Comparison of ENCODE assay signal across 27 cellular contexts in the genomic region with DNA sequence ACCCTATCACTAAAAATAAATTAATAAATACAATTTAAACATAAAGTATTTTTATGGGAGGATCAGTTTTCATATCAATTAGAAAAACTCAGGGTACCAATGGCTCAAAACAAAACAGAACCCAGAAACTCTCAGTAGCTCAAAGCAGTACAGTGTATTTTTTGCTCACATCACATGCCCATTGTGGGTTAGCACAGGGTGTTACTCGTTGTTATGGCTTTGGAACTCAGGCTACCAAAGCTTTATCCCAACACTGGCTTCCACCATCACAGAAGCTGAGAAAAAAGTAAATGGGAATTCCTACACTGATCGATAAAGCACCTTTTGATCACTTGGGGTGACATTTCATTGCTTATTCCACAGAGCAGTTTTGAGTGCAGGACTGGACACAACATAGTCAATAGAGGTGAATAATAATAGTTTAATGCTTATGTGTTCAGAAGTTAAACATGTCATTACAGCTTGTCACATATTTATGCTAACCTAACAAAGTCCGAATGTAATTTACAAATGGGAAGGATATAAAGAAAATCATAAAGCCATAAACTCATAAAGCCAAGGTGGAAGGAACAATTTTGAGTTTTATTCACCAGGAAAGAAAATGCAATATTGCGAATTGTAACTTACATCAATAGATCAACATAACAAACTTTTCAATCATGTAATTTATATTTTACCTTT.
"Had no signal": no experiment of that assay in that cellular context is flagged by ENCODE, and none has a peak within 500 bp of the region (broad histone marks: within the 10 kb centered on the region; RNA-seq: fewer than 3 reads in every experiment).

No MANE protein-coding gene starts in this region.

- H3K4me3 ChIP-seq: colonic mucosa, coronary artery, dorsolateral prefrontal cortex, esophagus muscularis mucosa, esophagus squamous epithelium, gastrocnemius medialis, gastroesophageal sphincter had no signal

- H3K27ac Mint-ChIP-seq: dendritic cell treated with granulocyte-macrophage colony-stimulating factor and Interleukin-4, amounts not matched to agents 40 ng/mL and 50 ng/mL, for 4 days; effector memory CD8-positive, alpha-beta T cell; endodermal cell had no signal

- H3K27me3 ChIP-seq: colonic mucosa, dorsolateral prefrontal cortex, esophagus muscularis mucosa, esophagus squamous epithelium, foreskin keratinocyte, gastrocnemius medialis, gastroesophageal sphincter had no signal

- H3K9me3 ChIP-seq: colonic mucosa, esophagus muscularis mucosa, esophagus squamous epithelium, gastrocnemius medialis, gastroesophageal sphincter had no signal

- H3K4me3 Mint-ChIP-seq: dendritic cell treated with granulocyte-macrophage colony-stimulating factor and Interleukin-4, amounts not matched to agents 40 ng/mL and 50 ng/mL, for 4 days; effector memory CD8-positive, alpha-beta T cell; endodermal cell had no signal

- H3K27ac ChIP-seq: colonic mucosa, coronary artery, dorsolateral prefrontal cortex, epithelial cell of prostate, esophagus muscularis mucosa, esophagus squamous epithelium, foreskin keratinocyte, gastrocnemius medialis, gastroesophageal sphincter had no signal

- H3K27me3 Mint-ChIP-seq: dendritic cell treated with granulocyte-macrophage colony-stimulating factor and Interleukin-4, amounts not matched to agents 40 ng/mL and 50 ng/mL, for 4 days; effector memory CD8-positive, alpha-beta T cell had no signal

- FAIRE-seq: colon, endometrium, endothelial cell of umbilical vein, frontal cortex had no signal

- ATAC-seq: effector memory CD8-positive, alpha-beta T cell; esophagus mucosa; foreskin keratinocyte; gastrocnemius medialis; gastroesophageal sphincter had no signal

- H3K36me3 ChIP-seq: colonic mucosa, esophagus muscularis mucosa, esophagus squamous epithelium, gastrocnemius medialis, gastroesophageal sphincter had no signal

- DNase-seq: cerebellar nuclear complex; colonic mucosa; cortex of kidney; dermis blood vessel endothelial cell; dorsolateral prefrontal cortex; effector CD4-positive, alpha-beta T cell; effector CD8-positive, alpha-beta T cell; effector memory CD4-positive, alpha-beta T cell; effector memory CD8-positive, alpha-beta T cell; endodermal cell; erythroblast; esophagus squamous epithelium; foreskin fibroblast; foreskin keratinocyte; foreskin melanocyte; gastrocnemius medialis; head of caudate nucleus had no signal

- H3K4me1 ChIP-seq: esophagus muscularis mucosa, esophagus squamous epithelium, foreskin keratinocyte, gastrocnemius medialis, gastroesophageal sphincter had no signal
